In genomic region chrX:113833096-113833495, GRCh38 we compare ENCODE assay signal across 18 cellular contexts.
"Had no signal": no experiment of that assay in that cellular context is flagged by ENCODE, and none has a peak within 500 bp of the region (broad histone marks: within the 10 kb centered on the region; RNA-seq: fewer than 3 reads in every experiment).

No MANE protein-coding gene starts in this region.

- H3K4me1 ChIP-seq: foreskin keratinocyte, left ventricle myocardium inferior, lower lobe of right lung, testis, tibial nerve had no signal

- H3K9me3 ChIP-seq: left ventricle myocardium inferior, lower lobe of right lung, testis, tibial nerve had no signal

- H3K27ac ChIP-seq: foreskin keratinocyte, left ventricle myocardium inferior, lower lobe of right lung, testis, tibial nerve had no signal

- H3K9me3 Mint-ChIP-seq: nephron progenitor cell; stimulated activated naive B cell treated with anti-CD40 and anti-IgM and Interleukin-4, amounts not matched to agents 10 μg/mL and 1 μg/mL and 100 μg/mL, for 72 hours; stimulated activated naive CD8-positive, alpha-beta T cell treated with anti-CD3 and anti-CD28 coated beads, Interleukin-15, amount 100 ng/mL, for 72 hours had no signal

- H3K27me3 Mint-ChIP-seq: naive B cell; stimulated activated naive B cell treated with anti-CD40 and anti-IgM and Interleukin-4, amounts not matched to agents 10 μg/mL and 1 μg/mL and 100 μg/mL, for 72 hours; stimulated activated naive CD8-positive, alpha-beta T cell treated with anti-CD3 and anti-CD28 coated beads, Interleukin-15, amount 100 ng/mL, for 72 hours had no signal

- H3K36me3 ChIP-seq: left ventricle myocardium inferior, lower lobe of right lung, tibial nerve had no signal

- H3K4me1 Mint-ChIP-seq: nephron progenitor cell; stimulated activated naive B cell treated with anti-CD40 and anti-IgM and Interleukin-4, amounts not matched to agents 10 μg/mL and 1 μg/mL and 100 μg/mL, for 72 hours; stimulated activated naive CD8-positive, alpha-beta T cell treated with anti-CD3 and anti-CD28 coated beads, Interleukin-15, amount 100 ng/mL, for 72 hours had no signal

- H3K4me3 Mint-ChIP-seq: naive B cell; nephron progenitor cell; stimulated activated naive B cell treated with anti-CD40 and anti-IgM and Interleukin-4, amounts not matched to agents 10 μg/mL and 1 μg/mL and 100 μg/mL, for 72 hours; stimulated activated naive CD8-positive, alpha-beta T cell treated with anti-CD3 and anti-CD28 coated beads, Interleukin-15, amount 100 ng/mL, for 72 hours had no signal

- DNase-seq: effector memory CD4-positive, alpha-beta T cell; kidney; left cardiac atrium; left ventricle myocardium inferior; lower lobe of right lung; midbrain; naive B cell; nephron progenitor cell; posterior cingulate gyrus; stimulated activated CD4-positive, alpha-beta T cell treated with anti-CD3 and anti-CD28 coated beads, Interleukin-2, amount 100 ng/mL, for 24 hours; stimulated activated CD4-positive, alpha-beta T cell treated with anti-CD3 and anti-CD28 coated beads, Interleukin-4, amount 100 ng/mL, for 4 hours; stimulated activated naive B cell treated with anti-CD40 and anti-IgM and Interleukin-4, amounts not matched to agents 10 μg/mL and 1 μg/mL and 100 μg/mL, for 72 hours; stimulated activated naive CD8-positive, alpha-beta T cell treated with anti-CD3 and anti-CD28 coated beads, Interleukin-15, amount 100 ng/mL, for 72 hours; testis had no signal

- H3K36me3 Mint-ChIP-seq: naive B cell; stimulated activated naive B cell treated with anti-CD40 and anti-IgM and Interleukin-4, amounts not matched to agents 10 μg/mL and 1 μg/mL and 100 μg/mL, for 72 hours had no signal

- H3K27ac Mint-ChIP-seq: nephron progenitor cell; stimulated activated naive B cell treated with anti-CD40 and anti-IgM and Interleukin-4, amounts not matched to agents 10 μg/mL and 1 μg/mL and 100 μg/mL, for 72 hours; stimulated activated naive CD8-positive, alpha-beta T cell treated with anti-CD3 and anti-CD28 coated beads, Interleukin-15, amount 100 ng/mL, for 72 hours had no signal

- H3K27me3 ChIP-seq: foreskin keratinocyte, testis had no signal

- H3K4me3 ChIP-seq: left ventricle myocardium inferior, lower lobe of right lung, testis, tibial nerve had no signal

- ATAC-seq: esophagus mucosa; foreskin keratinocyte; left cardiac atrium; lower lobe of right lung; sciatic nerve; stimulated activated naive B cell treated with anti-CD40 and anti-IgM and Interleukin-4, amounts not matched to agents 10 μg/mL and 1 μg/mL and 100 μg/mL, for 72 hours; stimulated activated naive CD8-positive, alpha-beta T cell treated with anti-CD3 and anti-CD28 coated beads, Interleukin-15, amount 100 ng/mL, for 72 hours had no signal
